Comparison of ENCODE assay signal across 8 cellular contexts in the genomic region with DNA sequence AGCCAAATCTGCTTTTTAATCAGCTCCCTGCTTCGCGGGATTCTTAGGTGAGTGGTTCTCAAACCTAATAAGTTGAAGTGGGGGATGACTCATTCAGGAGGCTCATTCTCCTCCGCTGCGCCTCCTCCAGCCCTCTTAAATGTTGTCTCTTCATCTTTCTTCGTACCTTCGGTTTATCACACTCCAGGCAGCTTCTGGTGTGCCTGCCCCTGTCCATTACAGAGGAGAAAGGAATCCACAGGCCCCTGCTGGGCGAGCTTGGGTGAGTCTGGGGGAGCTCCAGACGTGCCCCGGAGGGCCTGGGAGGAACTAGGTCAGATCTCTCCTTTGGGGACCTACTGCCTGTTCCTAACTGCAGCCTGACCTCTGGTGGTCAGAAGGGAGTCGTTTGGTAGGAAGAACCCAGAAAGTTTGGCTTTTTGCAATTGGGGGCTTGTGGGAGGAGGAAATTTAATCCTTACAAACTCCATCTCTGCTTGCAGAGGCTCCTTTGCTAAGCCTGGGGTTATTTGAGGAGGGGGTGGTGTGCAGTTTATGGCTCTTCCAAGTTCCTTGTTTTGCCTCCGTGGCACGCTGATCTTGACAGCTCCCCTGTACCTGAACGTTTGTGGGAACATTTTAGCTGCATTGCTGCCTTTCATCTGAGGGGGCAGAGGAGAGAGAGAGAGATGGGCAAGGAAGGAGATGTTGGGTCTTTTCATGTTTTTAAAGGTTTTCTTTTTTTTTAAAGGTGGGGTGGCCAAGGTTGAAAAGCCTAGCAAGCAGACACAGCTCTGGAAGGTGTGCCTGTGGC.
DNase-seq lines count a peak whose midpoint lies in the region; ATAC-seq, FAIRE-seq and TF ChIP-seq lines count a peak whose summit lies in the region.

No MANE protein-coding gene starts in this region.

- peak; percentile 75 for TF ChIP-seq CTCF in RWPE1 (conservative IDR thresholded peaks at IDR 0.05; ENCODE audit: low read depth)
- peak; percentile 50 to 54 (median 53) for TF ChIP-seq CTCF in K562 (IDR thresholded peaks at IDR 0.05 in 2 of 3, conservative IDR thresholded peaks at IDR 0.05 in 1 of 3; ENCODE audit: insufficient read depth in 2 of 3, low read depth in 1 of 3, low read length in 3 of 3)

- peaks cover 3% of the 10 kb centered on the region for H3K9me1 ChIP-seq in K562 (ENCODE audit: control insufficient read depth, insufficient read depth, low read length)

- TF ChIP-seq POLR2A in K562 (conservative IDR thresholded peaks at IDR 0.05): no peak

- FAIRE-seq in K562 (lab: Jason Lieb, UNC): no peak

- 0% methylated on average over 13 of the region's 13 CpGs for WGBS in K562 (ENCODE audit: insufficient coverage, low coverage, missing lambda C conversion rate)

- no peaks in the 10 kb centered on the region for H3K79me2 ChIP-seq in K562 (ENCODE audit: control insufficient read depth, insufficient read depth, low read length)

- no peaks in the 10 kb centered on the region for H3K27me3 ChIP-seq in K562 (ENCODE audit: control insufficient read depth in 2 of 2, insufficient read depth in 2 of 2, low read length in 2 of 2)

- POLR2A ChIA-PET in RWPE1 (lab: Yijun Ruan, JAX; ENCODE audit: low non-redundant PET): no interaction called here
- POLR2A ChIA-PET in K562 (lab: Yijun Ruan, JAX): no interaction called here

- no TSS peak for BruUV-seq in K562 (replicated peaks; lab: Mats Ljungman, UMichigan)

- in situ Hi-C loops in K562 (cut with MboI): loop anchor here (5.0 kb wide), 1 partner anchor 494 kb away; no protein-coding TSS in a partner anchor

- no peak for TF ChIP-seq EP300 in K562 (IDR thresholded peaks at IDR 0.05; ENCODE audit: low read length)

- peak; percentile 49 to 66; a peak in 3 of 4 replicates for TF ChIP-seq RAD21 in K562 (CRISPR knock-in tag; conservative IDR thresholded peaks at IDR 0.05 in 1 of 2, IDR thresholded peaks at IDR 0.05 in 1 of 2)

- H3K36me3 ChIP-seq in K562 (ENCODE audit: control insufficient read depth, insufficient read depth, low read length): no peaks in the 10 kb centered on the region

- H3K27ac ChIP-seq in RWPE1: peak overlapping the region; percentile 22; the same call in 1 of the 2 replicates
- no peak overlapping the region for H3K27ac ChIP-seq in K562 (ENCODE audit: extremely low read depth, low read depth, low read length)

- H3K9ac ChIP-seq in K562 (ENCODE audit: insufficient read depth in 1 of 2, low read depth in 2 of 2, low read length in 2 of 2): no peak overlapping the region

- H4K20me1 ChIP-seq in K562 (replicated peaks; ENCODE audit: control insufficient read depth, insufficient read depth, low read length): no peaks in the 10 kb centered on the region

- intact Hi-C loops in K562 (cut with micrococcal nuclease): loop anchor here (1.0 kb wide), 2 partner anchors 406 to 493 kb away; no protein-coding TSS in a partner anchor

- H3K4me3 ChIP-seq in K562 (no peak overlapping the region), skeletal muscle cell (ENCODE audit: low read depth, low read length) (no peak overlapping the region)

- DNase-seq in SIG-M5 treated with dmso at 0.1 percent for 504 hours (lab: John Stamatoyannopoulos, UW; ENCODE audit: unreplicated experiment): peak; percentile 15
- DNase-seq in SIG-M5 (lab: John Stamatoyannopoulos, UW): no peak
- peak; percentile 55 for DNase-seq in HuH-7.5 (ENCODE audit: low spot score)
- DNase-seq in RWPE1 (ENCODE audit: low spot score): peak; percentile 69
- peak; percentile 14 to 36 (median 30) for DNase-seq in K562 (ENCODE audit: extremely low read depth in 1 of 4, low spot score in 3 of 4)
- peak; percentile 64 for DNase-seq in iPS DF 4.7 (ENCODE audit: extremely low read depth, low spot score)
- peak; percentile 31 for DNase-seq in skeletal muscle cell (ENCODE audit: low read depth)

- H3K4me1 ChIP-seq in K562 (replicated peaks in 1 of 2; ENCODE audit: control insufficient read depth in 2 of 2, insufficient read depth in 2 of 2, low read length in 2 of 2): no peaks in the 10 kb centered on the region

- H3K9me3 ChIP-seq in K562 (replicated peaks; ENCODE audit: control insufficient read depth, insufficient read depth, low read depth, low read length): no peaks in the 10 kb centered on the region

- no peak overlapping the region for H2AFZ ChIP-seq in K562 (ENCODE audit: low read depth, low read length)

- ATAC-seq in K562 (peak; percentile 90), GM18867 (IDR thresholded peaks at IDR 0.05; ENCODE audit: unreplicated experiment) (no peak)

- CTCF ChIA-PET in RWPE1 (lab: Yijun Ruan, JAX): interaction anchor here (0.6 to 2.1 kb wide), 19 partner anchors 11 to 824 kb away, joined by 3 to 17 read pairs (median 3); no protein-coding TSS in a partner anchor
- CTCF ChIA-PET in K562 (lab: Yijun Ruan, JAX; ENCODE audit: low intra/inter-chr PET ratio): interaction anchor here (0.8 kb wide), 1 partner anchor 493 kb away, joined by 4 read pairs; no protein-coding TSS in a partner anchor

- H3K4me2 ChIP-seq in K562 (ENCODE audit: insufficient read depth, low read length): no peak overlapping the region

TF ChIP-seq in K562, 482 proteins besides CTCF, POLR2A, EP300 and RAD21 (continues in another document):
- TF ChIP-seq, protein P1, sequence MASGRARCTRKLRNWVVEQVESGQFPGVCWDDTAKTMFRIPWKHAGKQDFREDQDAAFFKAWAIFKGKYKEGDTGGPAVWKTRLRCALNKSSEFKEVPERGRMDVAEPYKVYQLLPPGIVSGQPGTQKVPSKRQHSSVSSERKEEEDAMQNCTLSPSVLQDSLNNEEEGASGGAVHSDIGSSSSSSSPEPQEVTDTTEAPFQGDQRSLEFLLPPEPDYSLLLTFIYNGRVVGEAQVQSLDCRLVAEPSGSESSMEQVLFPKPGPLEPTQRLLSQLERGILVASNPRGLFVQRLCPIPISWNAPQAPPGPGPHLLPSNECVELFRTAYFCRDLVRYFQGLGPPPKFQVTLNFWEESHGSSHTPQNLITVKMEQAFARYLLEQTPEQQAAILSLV (tag; IDR thresholded peaks at IDR 0.05): no peak
- TF ChIP-seq SMC3 (conservative IDR thresholded peaks at IDR 0.05; ENCODE audit: insufficient read depth, low read depth, low read length) (0 out of 2 replicates have a peak, but pooled peaks have one; percentile 17), NR3C1 (CRISPR knock-in tag; IDR thresholded peaks at IDR 0.05) (no peak), ZNF280B (CRISPR knock-in tag; IDR thresholded peaks at IDR 0.05) (no peak), C11orf30 (IDR thresholded peaks at IDR 0.05; ENCODE audit: low read depth) (no peak), CCNT2 (IDR thresholded peaks at IDR 0.05; ENCODE audit: borderline replicate concordance, extremely low read depth, insufficient read length, low read depth, low read length) (no peak), TBP (optimal IDR thresholded peaks at IDR 0.05; ENCODE audit: low read depth, low read length) (no peak), HNRNPL (IDR thresholded peaks at IDR 0.05; ENCODE audit: low read depth, low read length) (no peak), DEAF1 (CRISPR knock-in tag; IDR thresholded peaks at IDR 0.05) (0 out of 2 replicates have a peak, but pooled peaks have one; percentile 20), RHOXF2B (CRISPR knock-in tag; conservative IDR thresholded peaks at IDR 0.05) (no peak), NR1H2 (CRISPR knock-in tag; IDR thresholded peaks at IDR 0.05) (no peak)
- TF ChIP-seq, protein P2, sequence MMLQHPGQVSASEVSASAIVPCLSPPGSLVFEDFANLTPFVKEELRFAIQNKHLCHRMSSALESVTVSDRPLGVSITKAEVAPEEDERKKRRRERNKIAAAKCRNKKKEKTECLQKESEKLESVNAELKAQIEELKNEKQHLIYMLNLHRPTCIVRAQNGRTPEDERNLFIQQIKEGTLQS (IDR thresholded peaks at IDR 0.05): peak; percentile 50
- TF ChIP-seq, protein P2 (CRISPR knock-in tag; conservative IDR thresholded peaks at IDR 0.05): no peak
